Comparison of ENCODE assay signal across 8 cellular contexts in the genomic region with DNA sequence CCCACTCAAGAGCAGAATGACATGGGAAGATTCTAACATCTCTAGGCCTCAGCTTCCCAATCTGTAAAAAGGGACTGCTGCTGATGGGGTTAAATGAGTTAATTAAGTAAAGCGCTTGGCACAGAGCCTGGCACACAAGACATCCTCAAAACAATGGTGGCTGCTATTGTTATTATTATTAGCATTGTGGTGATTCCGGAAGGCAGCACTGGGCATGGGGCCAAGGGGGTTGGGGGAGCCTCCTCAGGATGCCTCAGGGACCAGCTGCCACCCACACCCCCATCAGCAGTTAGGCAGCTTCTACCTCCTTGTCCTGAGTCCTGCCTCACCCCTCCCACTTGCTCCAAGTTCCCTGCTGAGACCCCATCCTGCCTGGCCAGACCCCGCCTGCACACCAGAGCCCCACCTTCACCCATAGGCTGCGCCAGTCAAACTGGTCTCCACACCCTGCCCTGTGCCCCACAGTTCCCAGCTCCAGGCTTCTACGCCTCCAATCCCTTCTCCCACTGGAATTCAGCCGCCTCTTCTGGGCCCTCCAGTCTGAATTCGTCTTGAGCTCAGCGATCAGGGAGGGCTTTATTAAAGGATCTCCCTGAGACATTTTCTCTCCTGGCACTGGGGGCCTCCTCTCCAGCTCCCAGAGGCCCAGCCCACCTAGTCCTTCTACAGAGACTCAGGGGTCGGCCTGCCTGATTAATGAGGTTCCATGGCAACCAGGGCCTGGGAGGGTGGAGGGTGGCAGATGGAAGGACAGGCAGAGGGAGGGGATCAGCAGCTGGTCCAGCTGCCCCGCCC.
DNase-seq lines count a peak whose midpoint lies in the region; ATAC-seq and TF ChIP-seq lines count a peak whose summit lies in the region.

No MANE protein-coding gene starts in this region.

- DNase-seq in RWPE2 (ENCODE audit: low spot score) (no peak), germinal center (ENCODE audit: low spot score) (peak; percentile 2), NCI-H2196 (lab: John Stamatoyannopoulos, UW; ENCODE audit: unreplicated experiment) (no peak)

- H3K4me1 ChIP-seq in RWPE2 (ENCODE audit: insufficient read depth, poor library complexity, severe bottlenecking): peaks cover 12% of the 10 kb centered on the region

- peak overlapping the region; percentile 86 for H3K27ac ChIP-seq in 22Rv1
- H3K27ac ChIP-seq in RWPE2 (ENCODE audit: poor library complexity, severe bottlenecking): peak overlapping the region; percentile 67

- H3K9me3 ChIP-seq in RWPE2 (ENCODE audit: severe bottlenecking): no peaks in the 10 kb centered on the region

- no peaks in the 10 kb centered on the region for H3K27me3 ChIP-seq in RWPE2 (ENCODE audit: insufficient read depth, poor library complexity, severe bottlenecking)

- ATAC-seq in GM21528 (IDR thresholded peaks at IDR 0.05; ENCODE audit: low FRiP score, unreplicated experiment): peak; percentile 2
- 0 out of 3 replicates have a peak, but pooled peaks have one; percentile 0 for ATAC-seq in RWPE2 (ENCODE audit: low read depth)
- no peak for ATAC-seq in HG03108 (IDR thresholded peaks at IDR 0.05; ENCODE audit: unreplicated experiment)
- no peak for ATAC-seq in HG03442 (IDR thresholded peaks at IDR 0.05; ENCODE audit: unreplicated experiment)
- ATAC-seq in GM18870 (IDR thresholded peaks at IDR 0.05; ENCODE audit: unreplicated experiment): no peak

- no peak for TF ChIP-seq CTCF in 22Rv1 (IDR thresholded peaks at IDR 0.05)
- TF ChIP-seq CTCF in RWPE2 (IDR thresholded peaks at IDR 0.05; ENCODE audit: poor library complexity, severe bottlenecking): no peak

- peak overlapping the region; percentile 93 for H3K4me3 ChIP-seq in RWPE2 (ENCODE audit: severe bottlenecking)

- H3K36me3 ChIP-seq in RWPE2 (ENCODE audit: low read depth): peaks cover 36% of the 10 kb centered on the region

Comparison
In these comparisons a context has a peak if more than half of its experiments do, and no peak if none do; other contexts are left out.
1. ATAC-seq: peak in GM21528 (single experiment) and RWPE2 (single experiment); none in HG03108 (single experiment), HG03442 (single experiment) and GM18870 (single experiment).